Comparison of ENCODE assay signal across 17 cellular contexts in the genomic region with DNA sequence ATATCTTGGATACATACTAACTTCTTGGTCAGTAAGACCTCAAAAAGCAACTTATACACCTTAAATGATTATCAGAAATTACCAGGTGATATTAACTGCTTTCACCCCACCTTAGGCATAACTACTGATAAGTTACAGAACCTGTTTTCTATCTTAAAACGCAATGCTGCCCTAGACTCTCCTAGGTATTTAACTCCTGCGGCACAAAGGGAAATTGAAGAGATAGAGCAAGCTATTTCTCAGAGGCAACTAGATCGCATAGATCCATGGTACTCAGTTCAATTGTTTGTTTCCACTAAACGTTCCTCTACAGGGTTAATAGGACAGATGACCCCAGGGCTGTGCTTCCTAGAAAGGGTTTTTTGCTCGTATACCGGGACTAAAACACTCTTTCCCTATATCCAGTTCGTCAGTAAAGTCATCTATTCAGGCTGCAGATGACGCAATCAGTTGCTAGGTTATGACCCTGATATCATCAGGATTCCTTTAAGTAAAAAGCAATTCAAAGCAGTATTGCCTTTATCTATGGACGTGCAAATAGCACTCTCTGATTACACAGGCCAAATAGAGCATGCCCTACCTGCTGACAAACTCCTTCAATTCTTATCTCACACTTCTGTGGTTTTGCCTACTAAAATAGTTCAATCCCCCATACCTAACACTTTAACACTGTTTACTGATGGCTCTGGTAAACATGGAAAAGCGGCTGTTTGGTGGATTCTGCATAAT.
DNase-seq lines count a peak whose midpoint lies in the region; ATAC-seq, FAIRE-seq and TF ChIP-seq lines count a peak whose summit lies in the region.
"Had no signal": no experiment of that assay in that cellular context is flagged by ENCODE, and none has a peak within 500 bp of the region (broad histone marks: within the 10 kb centered on the region; RNA-seq: fewer than 3 reads in every experiment).

No MANE protein-coding gene starts in this region.

- no peak overlapping the region for H3K9ac ChIP-seq in K562 (ENCODE audit: insufficient read depth in 1 of 2, low read depth in 2 of 2, low read length in 2 of 2)

- no peaks in the 10 kb centered on the region for H3K79me2 ChIP-seq in K562 (ENCODE audit: control insufficient read depth, insufficient read depth, low read length)
- no peaks in the 10 kb centered on the region for H3K79me2 ChIP-seq in osteoblast (ENCODE audit: insufficient read depth, low read length)

- DNase-seq in HuH-7 (ENCODE audit: low spot score) (peak; percentile 10), K562 (ENCODE audit: extremely low read depth in 1 of 4, low spot score in 3 of 4) (peak in 1 of 4 experiments; percentile 40), osteoblast (ENCODE audit: insufficient read length, low spot score, missing footprints) (peak; percentile 65), left cardiac atrium (no peak), DMS153 (lab: John Stamatoyannopoulos, UW) (no peak)
- DNase-seq: BE2C; CD4-positive, alpha-beta memory T cell; COR-L47; DMS79; H9; KBM-7 had no signal

- H2AFZ ChIP-seq in K562 (ENCODE audit: low read depth, low read length), result no peak overlapping the region
- H2AFZ ChIP-seq in osteoblast (ENCODE audit: low read length), result no peak overlapping the region
- H2AFZ ChIP-seq: GM23338 had no signal

- H3K4me1 ChIP-seq in HEK293 (ENCODE audit: control insufficient read depth, insufficient read depth, low read length), result no peaks in the 10 kb centered on the region
- H3K4me1 ChIP-seq in K562 (replicated peaks in 1 of 2; ENCODE audit: control insufficient read depth in 2 of 2, insufficient read depth in 2 of 2, low read length in 2 of 2), result peaks cover 0 to 8% of the 10 kb centered on the region in 2 experiments; a peak in 2 of 5 replicates
- no peaks in the 10 kb centered on the region for H3K4me1 ChIP-seq in osteoblast (ENCODE audit: insufficient read depth, low read length)
- H3K4me1 ChIP-seq: BE2C had no signal

- POLR2A ChIA-PET in HEK293 (lab: Yijun Ruan, JAX) (no interaction called here), K562 (lab: Yijun Ruan, JAX) (interaction anchor here (0.6 kb wide), 1 partner anchor 26 kb away, joined by 3 read pairs; no protein-coding TSS in a partner anchor)

- no peak for TF ChIP-seq CTCF in HEK293 (tag by site-specific recombination; IDR thresholded peaks at IDR 0.05)
- TF ChIP-seq CTCF in K562 (IDR thresholded peaks at IDR 0.05 in 2 of 3, conservative IDR thresholded peaks at IDR 0.05 in 1 of 3; ENCODE audit: insufficient read depth in 2 of 3, low read depth in 1 of 3, low read length in 3 of 3), result no peak
- TF ChIP-seq CTCF in osteoblast (IDR thresholded peaks at IDR 0.05; ENCODE audit: extremely low read depth, low read depth, low read length), result no peak

- FAIRE-seq in K562 (lab: Jason Lieb, UNC), result no peak
- FAIRE-seq: A549, GM12878, GM18507 had no signal

- in situ Hi-C loops in K562 (cut with MboI), result no loop called here

- CTCF ChIA-PET in HEK293 (lab: Yijun Ruan, JAX), result no interaction called here
- CTCF ChIA-PET in K562 (lab: Yijun Ruan, JAX; ENCODE audit: low intra/inter-chr PET ratio), result no interaction called here

- H3K9me3 ChIP-seq in HEK293 (ENCODE audit: control insufficient read depth, insufficient read depth, low read depth, low read length) (no peaks in the 10 kb centered on the region), K562 (replicated peaks; ENCODE audit: control insufficient read depth, insufficient read depth, low read depth, low read length) (peaks cover 6% of the 10 kb centered on the region; the same call in 1 of the 2 replicates), osteoblast (ENCODE audit: low read depth, low read length) (no peaks in the 10 kb centered on the region)
- H3K9me3 ChIP-seq: A549, BE2C had no signal

- BruUV-seq in K562 (replicated peaks; lab: Mats Ljungman, UMichigan), result no TSS peak

- H3K27me3 ChIP-seq in K562 (ENCODE audit: control insufficient read depth in 2 of 2, insufficient read depth in 2 of 2, low read length in 2 of 2) (no peaks in the 10 kb centered on the region), osteoblast (ENCODE audit: insufficient read depth, low read length) (no peaks in the 10 kb centered on the region)
- H3K27me3 ChIP-seq: BE2C had no signal

- no peak; the same call in 2 of the 3 replicates for ATAC-seq in K562
- ATAC-seq in left cardiac atrium, result no peak
- ATAC-seq: A549, GM12878, GM23338 had no signal

- peak; percentile 52; the same call in 1 of the 2 replicates for TF ChIP-seq EP300 in K562 (IDR thresholded peaks at IDR 0.05; ENCODE audit: low read length)

- TF ChIP-seq RAD21 in K562 (CRISPR knock-in tag; conservative IDR thresholded peaks at IDR 0.05 in 1 of 2, IDR thresholded peaks at IDR 0.05 in 1 of 2), result no peak

- no peaks in the 10 kb centered on the region for H4K20me1 ChIP-seq in K562 (replicated peaks; ENCODE audit: control insufficient read depth, insufficient read depth, low read length)
- no peaks in the 10 kb centered on the region for H4K20me1 ChIP-seq in osteoblast (ENCODE audit: insufficient read depth, low read length)

- WGBS in K562 (ENCODE audit: insufficient coverage, low coverage, missing lambda C conversion rate), result 3% methylated on average over 10 of the region's 10 CpGs

- no peak for TF ChIP-seq POLR2A in K562 (conservative IDR thresholded peaks at IDR 0.05)

- intact Hi-C loops in K562 (cut with micrococcal nuclease), result no loop called here
- intact Hi-C loops in left cardiac atrium (cut with DNase I), result no loop called here

- H3K4me3 ChIP-seq in HEK293 (ENCODE audit: low read depth, low read length), result no peak overlapping the region
- H3K4me3 ChIP-seq in K562, result no peak overlapping the region
- no peak overlapping the region for H3K4me3 ChIP-seq in osteoblast (ENCODE audit: insufficient read depth, low read length)
- H3K4me3 ChIP-seq: A549, GM12878, GM23338 had no signal

- H3K27ac ChIP-seq in HEK293 (ENCODE audit: extremely low read depth, low read depth, low read length), result no peak overlapping the region
- H3K27ac ChIP-seq in K562 (ENCODE audit: extremely low read depth, low read depth, low read length), result no peak overlapping the region
- H3K27ac ChIP-seq in osteoblast (ENCODE audit: low read depth, low read length), result no peak overlapping the region
- H3K27ac ChIP-seq: A549, C4-2B had no signal

- H3K36me3 ChIP-seq in HEK293 (ENCODE audit: control insufficient read depth in 2 of 2, insufficient read depth in 1 of 2, low read length in 2 of 2) (no peaks in the 10 kb centered on the region), K562 (ENCODE audit: control insufficient read depth, insufficient read depth, low read length) (no peaks in the 10 kb centered on the region), osteoblast (ENCODE audit: insufficient read depth, low read length) (no peaks in the 10 kb centered on the region)
- H3K36me3 ChIP-seq: BE2C had no signal

- no peaks in the 10 kb centered on the region for H3K9me1 ChIP-seq in K562 (ENCODE audit: control insufficient read depth, insufficient read depth, low read length)

- H3K4me2 ChIP-seq in K562 (ENCODE audit: insufficient read depth, low read length) (peak overlapping the region; percentile 39), osteoblast (ENCODE audit: insufficient read depth, low read length) (no peak overlapping the region)
- H3K4me2 ChIP-seq: A549, GM23338 had no signal

TF ChIP-seq in HEK293, 187 proteins besides CTCF, POLR2A, EP300 and RAD21:
- TF ChIP-seq MZF1 (tag by site-specific recombination; IDR thresholded peaks at IDR 0.05; ENCODE audit: borderline replicate concordance), result no peak
- peak; percentile 91 for TF ChIP-seq SETDB1 (IDR thresholded peaks at IDR 0.05; ENCODE audit: insufficient read length, low read length)
- TF ChIP-seq ZNF221 (tag by site-specific recombination; IDR thresholded peaks at IDR 0.05; ENCODE audit: borderline replicate concordance), result no peak

TF ChIP-seq in K562, 482 proteins besides CTCF, POLR2A, EP300 and RAD21 (continues in another document):
- TF ChIP-seq POU5F1 (IDR thresholded peaks at IDR 0.05; ENCODE audit: borderline replicate concordance, low read depth, low read length, partially characterized antibody) (no peak), SMAD4 (CRISPR knock-in tag; conservative IDR thresholded peaks at IDR 0.05) (peak; percentile 30; the same call in 1 of the 2 replicates), PML (IDR thresholded peaks at IDR 0.05; ENCODE audit: low read length) (peak; percentile 25; the same call in 1 of the 2 replicates), RNF2 (IDR thresholded peaks at IDR 0.05) (peak; percentile 52; the same call in 1 of the 2 replicates), FOXA3 (CRISPR knock-in tag; conservative IDR thresholded peaks at IDR 0.05 in 1 of 2, IDR thresholded peaks at IDR 0.05 in 1 of 2) (peak in 1 of 2 experiments; percentile 92; a peak in 2 of 4 replicates), STAT5A (IDR thresholded peaks at IDR 0.05; ENCODE audit: borderline replicate concordance, low read length) (peak; percentile 34; the same call in 1 of the 2 replicates)
- TF ChIP-seq, protein P1, sequence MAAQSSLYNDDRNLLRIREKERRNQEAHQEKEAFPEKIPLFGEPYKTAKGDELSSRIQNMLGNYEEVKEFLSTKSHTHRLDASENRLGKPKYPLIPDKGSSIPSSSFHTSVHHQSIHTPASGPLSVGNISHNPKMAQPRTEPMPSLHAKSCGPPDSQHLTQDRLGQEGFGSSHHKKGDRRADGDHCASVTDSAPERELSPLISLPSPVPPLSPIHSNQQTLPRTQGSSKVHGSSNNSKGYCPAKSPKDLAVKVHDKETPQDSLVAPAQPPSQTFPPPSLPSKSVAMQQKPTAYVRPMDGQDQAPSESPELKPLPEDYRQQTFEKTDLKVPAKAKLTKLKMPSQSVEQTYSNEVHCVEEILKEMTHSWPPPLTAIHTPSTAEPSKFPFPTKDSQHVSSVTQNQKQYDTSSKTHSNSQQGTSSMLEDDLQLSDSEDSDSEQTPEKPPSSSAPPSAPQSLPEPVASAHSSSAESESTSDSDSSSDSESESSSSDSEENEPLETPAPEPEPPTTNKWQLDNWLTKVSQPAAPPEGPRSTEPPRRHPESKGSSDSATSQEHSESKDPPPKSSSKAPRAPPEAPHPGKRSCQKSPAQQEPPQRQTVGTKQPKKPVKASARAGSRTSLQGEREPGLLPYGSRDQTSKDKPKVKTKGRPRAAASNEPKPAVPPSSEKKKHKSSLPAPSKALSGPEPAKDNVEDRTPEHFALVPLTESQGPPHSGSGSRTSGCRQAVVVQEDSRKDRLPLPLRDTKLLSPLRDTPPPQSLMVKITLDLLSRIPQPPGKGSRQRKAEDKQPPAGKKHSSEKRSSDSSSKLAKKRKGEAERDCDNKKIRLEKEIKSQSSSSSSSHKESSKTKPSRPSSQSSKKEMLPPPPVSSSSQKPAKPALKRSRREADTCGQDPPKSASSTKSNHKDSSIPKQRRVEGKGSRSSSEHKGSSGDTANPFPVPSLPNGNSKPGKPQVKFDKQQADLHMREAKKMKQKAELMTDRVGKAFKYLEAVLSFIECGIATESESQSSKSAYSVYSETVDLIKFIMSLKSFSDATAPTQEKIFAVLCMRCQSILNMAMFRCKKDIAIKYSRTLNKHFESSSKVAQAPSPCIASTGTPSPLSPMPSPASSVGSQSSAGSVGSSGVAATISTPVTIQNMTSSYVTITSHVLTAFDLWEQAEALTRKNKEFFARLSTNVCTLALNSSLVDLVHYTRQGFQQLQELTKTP (IDR thresholded peaks at IDR 0.05; ENCODE audit: low read depth in 1 of 2, partially characterized antibody in 2 of 2), result peak in 1 of 2 experiments; percentile 80

Comparison
In these comparisons a context has a peak if more than half of its experiments do, and no peak if none do; other contexts are left out.
1. DNase-seq: peak in HuH-7 (single experiment) and osteoblast (single experiment); none in left cardiac atrium (single experiment) and DMS153 (single experiment).